ENCODE assay signal across 21 cellular contexts in genomic region chr1:234277161-234277868, GRCh38.
"Had no signal": no experiment of that assay in that cellular context is flagged by ENCODE, and none has a peak within 500 bp of the region (broad histone marks: within the 10 kb centered on the region; RNA-seq: fewer than 3 reads in every experiment).

No MANE protein-coding gene starts in this region.

- H3K4me3 Mint-ChIP-seq: immature natural killer cell; natural killer cell; neural progenitor cell; stimulated activated effector memory CD8-positive, alpha-beta T cell treated with anti-CD3 and anti-CD28 coated beads, Interleukin-12 subunit alpha, Interleukin-12 subunit beta, amount 100 ng/mL, for 72 hours; stimulated activated naive CD8-positive, alpha-beta T cell treated with anti-CD3 and anti-CD28 coated beads, Interleukin-15, Interleukin-2, amounts not matched to agents 100 ng/mL and 50 ng/mL, for 24 hours had no signal

- H3K9me3 Mint-ChIP-seq: natural killer cell; neural progenitor cell; stimulated activated effector memory CD8-positive, alpha-beta T cell treated with anti-CD3 and anti-CD28 coated beads, Interleukin-12 subunit alpha, Interleukin-12 subunit beta, amount 100 ng/mL, for 72 hours; stimulated activated naive CD8-positive, alpha-beta T cell treated with anti-CD3 and anti-CD28 coated beads, Interleukin-15, Interleukin-2, amounts not matched to agents 100 ng/mL and 50 ng/mL, for 24 hours had no signal

- ATAC-seq: esophagus mucosa; gastrocnemius medialis; left colon; left ventricle myocardium superior; natural killer cell; pancreas; psoas muscle; right lobe of liver; stimulated activated effector memory CD8-positive, alpha-beta T cell treated with anti-CD3 and anti-CD28 coated beads, Interleukin-12 subunit alpha, Interleukin-12 subunit beta, amount 100 ng/mL, for 72 hours had no signal

- H3K27ac Mint-ChIP-seq: immature natural killer cell; natural killer cell; neural progenitor cell; stimulated activated effector memory CD8-positive, alpha-beta T cell treated with anti-CD3 and anti-CD28 coated beads, Interleukin-12 subunit alpha, Interleukin-12 subunit beta, amount 100 ng/mL, for 72 hours; stimulated activated naive CD8-positive, alpha-beta T cell treated with anti-CD3 and anti-CD28 coated beads, Interleukin-15, Interleukin-2, amounts not matched to agents 100 ng/mL and 50 ng/mL, for 24 hours had no signal

- DNase-seq: cerebellar nuclear complex; effector CD8-positive, alpha-beta T cell; gastrocnemius medialis; glutamatergic neuron; immature natural killer cell; kidney; left colon; left ventricle myocardium superior; natural killer cell; nucleus accumbens; pancreas; psoas muscle; retina; right lobe of liver; stimulated activated CD4-positive, alpha-beta T cell treated with anti-CD3 and anti-CD28 coated beads, Interleukin-4, amount 100 ng/mL, for 1 hour; stimulated activated CD8-positive, alpha-beta memory T cell treated with anti-CD3 and anti-CD28 coated beads, Interleukin-4, amount 100 ng/mL, for 48 hours; transverse colon had no signal

- H3K4me1 Mint-ChIP-seq: immature natural killer cell, natural killer cell had no signal

- H3K36me3 Mint-ChIP-seq: immature natural killer cell; natural killer cell; neural progenitor cell; stimulated activated effector memory CD8-positive, alpha-beta T cell treated with anti-CD3 and anti-CD28 coated beads, Interleukin-12 subunit alpha, Interleukin-12 subunit beta, amount 100 ng/mL, for 72 hours had no signal
